Comparison of ENCODE assay signal across 20 cellular contexts in genomic region chr1:235102993-235103411, GRCh38. TPM values are rescaled to one million over a fixed set of nuclear protein-coding genes. Genes with fewer than 3 reads are reported as not detected.
DNase-seq lines count a peak whose midpoint lies in the region; ATAC-seq and FAIRE-seq lines count a peak whose summit lies in the region.
"Had no signal": no experiment of that assay in that cellular context is flagged by ENCODE, and none has a peak within 500 bp of the region (broad histone marks: within the 10 kb centered on the region; RNA-seq: fewer than 3 reads in every experiment).

No MANE protein-coding gene starts in this region.

- intact Hi-C loops in naive thymus-derived CD4-positive, alpha-beta T cell (cut with micrococcal nuclease): loop anchor here (5.0 to 10.0 kb wide), 6 partner anchors 104 to 679 kb away; partner anchors contain the start of genes B3GALNT2 (in 2 of the 2), ARID4B (in 1 of the 2) and GGPS1 (in 1 of the 2)

- H3K9me3 ChIP-seq in naive thymus-derived CD4-positive, alpha-beta T cell (ENCODE audit: control insufficient read depth in 2 of 3, low read length in 3 of 3): no peaks in the 10 kb centered on the region
- H3K9me3 ChIP-seq: esophagus squamous epithelium, thyroid gland had no signal

- no peaks in the 10 kb centered on the region for H3K9me3 Mint-ChIP-seq in activated naive CD8-positive, alpha-beta T cell treated with anti-CD3 and anti-CD28 coated beads, Interleukin-2, amount 50 U/mL, for 24 hours
- H3K9me3 Mint-ChIP-seq in naive thymus-derived CD4-positive, alpha-beta T cell: peaks cover 0 to 2% (median 0%) of the 10 kb centered on the region in 11 donors
- H3K9me3 Mint-ChIP-seq: CD8-positive, alpha-beta memory T cell; natural killer cell had no signal

- H3K4me3 ChIP-seq in naive thymus-derived CD4-positive, alpha-beta T cell (ENCODE audit: low read length): no peak overlapping the region
- H3K4me3 ChIP-seq: esophagus squamous epithelium, PC-9, thyroid gland had no signal

- peaks cover 0 to 2% (median 0%) of the 10 kb centered on the region in 3 experiments for H3K36me3 ChIP-seq in naive thymus-derived CD4-positive, alpha-beta T cell (ENCODE audit: control insufficient read depth in 2 of 3, insufficient read depth in 3 of 3, low read length in 3 of 3)
- H3K36me3 ChIP-seq: thyroid gland had no signal

- CTCF ChIA-PET in naive thymus-derived CD4-positive, alpha-beta T cell (lab: Charles Lee): interaction anchor here (1.1 to 7.1 kb wide), 3 partner anchors 12 to 313 kb away, joined by 5 to 41 read pairs (median 7); no protein-coding TSS in a partner anchor

- no peak overlapping the region for H3K4me3 Mint-ChIP-seq in activated naive CD8-positive, alpha-beta T cell treated with anti-CD3 and anti-CD28 coated beads, Interleukin-2, amount 50 U/mL, for 24 hours
- H3K4me3 Mint-ChIP-seq in naive thymus-derived CD4-positive, alpha-beta T cell: peak overlapping the region; percentile 56 to 82 (median 70)
- H3K4me3 Mint-ChIP-seq: natural killer cell had no signal

- H3K36me3 Mint-ChIP-seq in activated naive CD8-positive, alpha-beta T cell treated with anti-CD3 and anti-CD28 coated beads, Interleukin-2, amount 50 U/mL, for 24 hours (ENCODE audit: low read depth): peaks cover 23% of the 10 kb centered on the region
- peaks cover 0 to 12% (median 5%) of the 10 kb centered on the region in 5 donors for H3K36me3 Mint-ChIP-seq in naive thymus-derived CD4-positive, alpha-beta T cell
- H3K36me3 Mint-ChIP-seq: natural killer cell had no signal

- H3K27me3 ChIP-seq in naive thymus-derived CD4-positive, alpha-beta T cell (ENCODE audit: control insufficient read depth in 2 of 2, insufficient read depth in 2 of 2, low read length in 2 of 2): no peaks in the 10 kb centered on the region
- H3K27me3 ChIP-seq: esophagus squamous epithelium, thyroid gland had no signal

- peaks cover 50% of the 10 kb centered on the region for H3K4me1 Mint-ChIP-seq in activated naive CD8-positive, alpha-beta T cell treated with anti-CD3 and anti-CD28 coated beads, Interleukin-2, amount 50 U/mL, for 24 hours
- peaks cover 20 to 47% (median 39%) of the 10 kb centered on the region in 7 donors for H3K4me1 Mint-ChIP-seq in naive thymus-derived CD4-positive, alpha-beta T cell

- no peak for ATAC-seq in activated naive CD8-positive, alpha-beta T cell treated with anti-CD3 and anti-CD28 coated beads, Interleukin-2, amount 50 U/mL, for 24 hours
- peak; percentile 64 for ATAC-seq in naive thymus-derived CD4-positive, alpha-beta T cell
- ATAC-seq: left cardiac atrium, natural killer cell had no signal

- H3K27ac Mint-ChIP-seq in activated naive CD8-positive, alpha-beta T cell treated with anti-CD3 and anti-CD28 coated beads, Interleukin-2, amount 50 U/mL, for 24 hours: no peak overlapping the region
- peak overlapping the region in 8 of 9 donors; percentile 34 to 82 (median 76) for H3K27ac Mint-ChIP-seq in naive thymus-derived CD4-positive, alpha-beta T cell

- FAIRE-seq in urothelium cell line (lab: Jason Lieb, UNC): no peak
- FAIRE-seq: A204.1, colon, HTR-8/SVneo had no signal

- peaks cover 8% of the 10 kb centered on the region for H3K27me3 Mint-ChIP-seq in activated naive CD8-positive, alpha-beta T cell treated with anti-CD3 and anti-CD28 coated beads, Interleukin-2, amount 50 U/mL, for 24 hours
- peaks cover 0 to 5% (median 0%) of the 10 kb centered on the region in 5 donors for H3K27me3 Mint-ChIP-seq in naive thymus-derived CD4-positive, alpha-beta T cell

- no peak overlapping the region for H3K27ac ChIP-seq in naive thymus-derived CD4-positive, alpha-beta T cell (ENCODE audit: low read depth, low read length)
- H3K27ac ChIP-seq: PC-9, thyroid gland had no signal

- peaks cover 21 to 23% of the 10 kb centered on the region in 2 donors for H3K4me1 ChIP-seq in naive thymus-derived CD4-positive, alpha-beta T cell (ENCODE audit: control insufficient read depth in 2 of 2, insufficient read depth in 2 of 2, low read length in 2 of 2)
- H3K4me1 ChIP-seq: thyroid gland had no signal

- DNase-seq in NCI-H1417 (lab: John Stamatoyannopoulos, UW): peak in 2 of 3 experiments; percentile 18 to 46
- DNase-seq in NCI-H1417 treated with DMSO at 0.1 percent for 48 hours (lab: John Stamatoyannopoulos, UW): no peak
- peak; percentile 4 for DNase-seq in NCI-H1105 (lab: John Stamatoyannopoulos, UW)
- DNase-seq in activated naive CD8-positive, alpha-beta T cell treated with anti-CD3 and anti-CD28 coated beads, Interleukin-2, amount 50 U/mL, for 24 hours: peak; percentile 1
- DNase-seq in naive thymus-derived CD4-positive, alpha-beta T cell: peak in 8 of 9 donors; percentile 20 to 78 (median 69)
- DNase-seq in urothelium cell line (ENCODE audit: low spot score): no peak
- no peak for DNase-seq in stimulated activated CD8-positive, alpha-beta memory T cell treated with anti-CD3 and anti-CD28 coated beads, Interleukin-4, amount 100 ng/mL, for 48 hours
- no peak for DNase-seq in NCI-H1436 treated with DMSO at 0.1 percent for 48 hours (lab: John Stamatoyannopoulos, UW)
- DNase-seq: esophagus squamous epithelium; GF-D8; left cardiac atrium; natural killer cell; NCI-H524 treated with DMSO at 0.1 percent for 48 hours; PC-9; stimulated activated CD4-positive, alpha-beta T cell treated with anti-CD3 and anti-CD28 coated beads, Interleukin-1b, Interleukin-23, amount 100 ng/mL, for 48 hours; thyroid gland had no signal

- POLR2A ChIA-PET in naive thymus-derived CD4-positive, alpha-beta T cell (lab: Charles Lee): interaction anchor here (1.3 kb wide), 1 partner anchor 26 kb away, joined by 3 read pairs; the partner anchor contains the start of gene TOMM20

RNA-seq across cellular contexts. Expression of gene TOMM20, which starts 25.6 kb away (rescaled TPM):
- 100 to 1,000 TPM in 3 of 5 experiments, 10 to 100 TPM in 2; 88.0 to 124 (median 100) TPM for total RNA-seq in naive thymus-derived CD4-positive, alpha-beta T cell
- polyA plus RNA-seq in naive thymus-derived CD4-positive, alpha-beta T cell: 10 to 100 TPM; 53.2 to 67.3 TPM

RNA-seq across cellular contexts. Expression of gene RBM34, which starts 58.0 kb away (rescaled TPM):
- 100 to 1,000 TPM; 105 to 171 (median 137) TPM for total RNA-seq in naive thymus-derived CD4-positive, alpha-beta T cell
- 10 to 100 TPM; 65.0 to 66.7 TPM for polyA plus RNA-seq in naive thymus-derived CD4-positive, alpha-beta T cell

Comparison
In these comparisons a context has a peak if more than half of its experiments do, and no peak if none do; other contexts are left out.
1. DNase-seq: peak in NCI-H1417 (2 of 3), NCI-H1105 (single experiment), activated naive CD8-positive, alpha-beta T cell treated with anti-CD3 and anti-CD28 coated beads, Interleukin-2, amount 50 U/mL, for 24 hours (single experiment) and naive thymus-derived CD4-positive, alpha-beta T cell (8 of 9); none in NCI-H1417 treated with DMSO at 0.1 percent for 48 hours (single experiment), urothelium cell line (single experiment), stimulated activated CD8-positive, alpha-beta memory T cell treated with anti-CD3 and anti-CD28 coated beads, Interleukin-4, amount 100 ng/mL, for 48 hours (single experiment) and NCI-H1436 treated with DMSO at 0.1 percent for 48 hours (single experiment).